10 cellular contexts compared by ENCODE assay signal in genomic region chr17:65177901-65178300, GRCh38. TPM values are rescaled to one million over a fixed set of nuclear protein-coding genes. Genes with fewer than 3 reads are reported as not detected.
DNase-seq lines count a peak whose midpoint lies in the region; ATAC-seq and TF ChIP-seq lines count a peak whose summit lies in the region.
"Had no signal": no experiment of that assay in that cellular context is flagged by ENCODE, and none has a peak within 500 bp of the region (broad histone marks: within the 10 kb centered on the region; RNA-seq: fewer than 3 reads in every experiment).

No MANE protein-coding gene starts in this region.

- H3K79me2 ChIP-seq in GM23248 (ENCODE audit: insufficient read depth) (no peaks in the 10 kb centered on the region), fibroblast of lung (ENCODE audit: control insufficient read depth, insufficient read depth, low read length) (no peaks in the 10 kb centered on the region)

- peak overlapping the region; percentile 52 for H3K4me3 Mint-ChIP-seq in T-helper 2 cell treated with Interferon-gamma antibody and Interleukin-4, amounts not matched to agents 5 μg/mL and 100 μg/mL, for 36 hours

- H3K9ac ChIP-seq in GM23248 (no peak overlapping the region), fibroblast of lung (ENCODE audit: insufficient read depth, low read length) (no peak overlapping the region)

- H3K27ac Mint-ChIP-seq in T-helper 2 cell treated with Interferon-gamma antibody and Interleukin-4, amounts not matched to agents 5 μg/mL and 100 μg/mL, for 36 hours, result peak overlapping the region; percentile 94

- TF ChIP-seq POLR2A in testis (IDR thresholded peaks at IDR 0.05), result no peak

- H3K9me3 Mint-ChIP-seq in T-helper 2 cell treated with Interferon-gamma antibody and Interleukin-4, amounts not matched to agents 5 μg/mL and 100 μg/mL, for 36 hours, result peaks cover 13% of the 10 kb centered on the region

- H3K4me1 ChIP-seq in GM23248 (ENCODE audit: insufficient read depth), result peaks cover 3% of the 10 kb centered on the region; the same call in 1 of the 2 replicates
- no peaks in the 10 kb centered on the region for H3K4me1 ChIP-seq in fibroblast of lung (ENCODE audit: control insufficient read depth, extremely low read depth, insufficient read depth, low read length)
- peaks cover 3% of the 10 kb centered on the region for H3K4me1 ChIP-seq in testis
- peaks cover 13% of the 10 kb centered on the region for H3K4me1 ChIP-seq in left ventricle myocardium inferior

- H3K27me3 ChIP-seq in GM23248 (replicated peaks; ENCODE audit: insufficient read depth), result no peaks in the 10 kb centered on the region
- H3K27me3 ChIP-seq in fibroblast of lung (ENCODE audit: control insufficient read depth, insufficient read depth, low read length), result no peaks in the 10 kb centered on the region
- H3K27me3 ChIP-seq in testis, result no peaks in the 10 kb centered on the region
- peaks cover 36% of the 10 kb centered on the region for H3K27me3 ChIP-seq in left ventricle myocardium inferior (ENCODE audit: low read depth)

- peaks cover 39% of the 10 kb centered on the region for H3K36me3 Mint-ChIP-seq in T-helper 2 cell treated with Interferon-gamma antibody and Interleukin-4, amounts not matched to agents 5 μg/mL and 100 μg/mL, for 36 hours (ENCODE audit: low read depth)

- H3K4me2 ChIP-seq in GM23248 (ENCODE audit: unreplicated experiment) (no peak overlapping the region), fibroblast of lung (ENCODE audit: extremely low read depth, insufficient read depth, low read length) (no peak overlapping the region)

- H3K27ac ChIP-seq in GM23248, result no peak overlapping the region
- H3K27ac ChIP-seq in fibroblast of lung (ENCODE audit: insufficient read depth, low read length), result no peak overlapping the region
- no peak overlapping the region for H3K27ac ChIP-seq in testis
- H3K27ac ChIP-seq in left ventricle myocardium inferior (replicated peaks), result no peak overlapping the region

- peaks cover 64% of the 10 kb centered on the region for H3K4me1 Mint-ChIP-seq in T-helper 2 cell treated with Interferon-gamma antibody and Interleukin-4, amounts not matched to agents 5 μg/mL and 100 μg/mL, for 36 hours (ENCODE audit: low read depth)

- TF ChIP-seq CTCF in fibroblast of lung (conservative IDR thresholded peaks at IDR 0.05 in 1 of 2, IDR thresholded peaks at IDR 0.05 in 1 of 2; ENCODE audit: low read depth in 1 of 2, low read length in 2 of 2) (no peak), testis (IDR thresholded peaks at IDR 0.05) (no peak), left ventricle myocardium inferior (IDR thresholded peaks at IDR 0.05; ENCODE audit: borderline replicate concordance) (no peak)

- H4K20me1 ChIP-seq in GM23248 (ENCODE audit: insufficient read depth), result no peaks in the 10 kb centered on the region
- no peaks in the 10 kb centered on the region for H4K20me1 ChIP-seq in fibroblast of lung (ENCODE audit: control insufficient read depth, extremely low read depth, insufficient read depth, low read length)

- H3K4me3 ChIP-seq in GM23248 (no peak overlapping the region), fibroblast of lung (replicated peaks in 1 of 4; ENCODE audit: control extremely low read depth in 1 of 4, insufficient read depth in 1 of 4, low read depth in 3 of 4, low read length in 4 of 4) (no peak overlapping the region), testis (no peak overlapping the region), left ventricle myocardium inferior (no peak overlapping the region)

- H3K36me3 ChIP-seq in GM23248 (ENCODE audit: low read depth) (no peaks in the 10 kb centered on the region), fibroblast of lung (ENCODE audit: control insufficient read depth, insufficient read depth, low read length) (no peaks in the 10 kb centered on the region), testis (ENCODE audit: low read depth, missing control alignments) (no peaks in the 10 kb centered on the region), left ventricle myocardium inferior (no peaks in the 10 kb centered on the region)

- no peaks in the 10 kb centered on the region for H3F3A ChIP-seq in GM23248 (ENCODE audit: insufficient read depth)

- no peak for ATAC-seq in HG03469 (IDR thresholded peaks at IDR 0.05; ENCODE audit: unreplicated experiment)

- WGBS in GM23248 (ENCODE audit: low coverage in 1 of 2, low lambda C conversion rate in 2 of 2, missing lambda C conversion rate in 2 of 2), 2 experiments, result 44 to 47% methylated on average over 4 of the region's 4 CpGs
- WGBS in testis, 2 donors, result 73 to 85% methylated on average over 4 of the region's 4 CpGs

- H2AFZ ChIP-seq in GM23248 (no peak overlapping the region), fibroblast of lung (ENCODE audit: low read length) (no peak overlapping the region)

- no peaks in the 10 kb centered on the region for H3K27me3 Mint-ChIP-seq in T-helper 2 cell treated with Interferon-gamma antibody and Interleukin-4, amounts not matched to agents 5 μg/mL and 100 μg/mL, for 36 hours (ENCODE audit: low read depth)

- intact Hi-C loops in testis (cut with DNase I; ENCODE audit: low total_unique reads), result no loop called here
- intact Hi-C loops in left ventricle myocardium inferior (cut with micrococcal nuclease), result no loop called here

- H3K9me2 ChIP-seq in GM23248 (ENCODE audit: insufficient read depth), result no peaks in the 10 kb centered on the region; the same call in 1 of the 2 replicates

- in situ Hi-C loops in GM23248 (cut with MboI), result no loop called here

- H3K9me3 ChIP-seq in GM23248 (ENCODE audit: low read depth), result no peaks in the 10 kb centered on the region
- H3K9me3 ChIP-seq in fibroblast of lung (ENCODE audit: control insufficient read depth, insufficient read depth, low read depth, low read length), result no peaks in the 10 kb centered on the region
- no peaks in the 10 kb centered on the region for H3K9me3 ChIP-seq in testis
- no peaks in the 10 kb centered on the region for H3K9me3 ChIP-seq in left ventricle myocardium inferior (replicated peaks)

- peak; percentile 73 for DNase-seq in AG08395 (ENCODE audit: low spot score)
- DNase-seq in GM23248, result peak; percentile 79
- DNase-seq in T-helper 2 cell treated with Interferon-gamma antibody and Interleukin-4, amounts not matched to agents 5 μg/mL and 100 μg/mL, for 36 hours (ENCODE audit: low spot score), result no peak
- peak; percentile 69 to 71 for DNase-seq in fibroblast of lung (ENCODE audit: low read depth in 2 of 2)
- DNase-seq in testis, result no peak
- DNase-seq in DMS 273 (lab: John Stamatoyannopoulos, UW; ENCODE audit: unreplicated experiment), result no peak
- no peak for DNase-seq in left ventricle myocardium inferior
- DNase-seq: activated CD4-positive, alpha-beta T cell treated with anti-CD3 and anti-CD28 coated beads for 4 hours; mesendoderm had no signal

RNA-seq across cellular contexts. Expression of gene RGS9, which starts 40.7 kb away (rescaled TPM):
- total RNA-seq in GM23248 (2014; rRNA removed; shearing (Covaris generic)), result 0.43 TPM in 1 of 2 replicates, not detected in the other
- polyA plus RNA-seq in GM23248 (2016; fragmentation: Nextera tagmentation; extraction: Ambion mirVana) (0.76 TPM in 1 of 2 replicates, not detected in the other), fibroblast of lung (1.6 and 2.6 TPM in 2 replicates), testis (ENCODE audit: insufficient read depth, low read depth, low replicate concordance) (4.6 TPM)
- total RNA-seq in fibroblast of lung (1.7 and 2.1 TPM in 2 replicates), testis (1 to 10 TPM; 5.7 to 7.9 TPM), left ventricle myocardium inferior (1.6 TPM)
- 1.0 and 2.7 TPM in 2 replicates for polyA plus RNA-seq in fibroblast of lung (2012)
- 0.63 and 0.71 TPM in 2 replicates for polyA minus RNA-seq in fibroblast of lung (ENCODE audit: low replicate concordance)

Comparison
In these comparisons a context has a peak if more than half of its experiments do, and no peak if none do; other contexts are left out.
1. DNase-seq: peak in AG08395 (single experiment), GM23248 (single experiment) and fibroblast of lung (2 of 2); none in T-helper 2 cell treated with Interferon-gamma antibody and Interleukin-4, amounts not matched to agents 5 μg/mL and 100 μg/mL, for 36 hours (single experiment), testis (single experiment), DMS 273 (single experiment) and left ventricle myocardium inferior (single experiment).